ENCODE assay signal across 1 cellular context in genomic region chr5:65928860-65929259, GRCh38.
TF ChIP-seq lines count a peak whose summit lies in the region.

No MANE protein-coding gene starts in this region.

TF ChIP-seq in HepG2, 621 proteins besides CTCF, POLR2A, EP300 and RAD21 (continued from another document):
- no peak for TF ChIP-seq ZBTB39 (CRISPR knock-in tag; IDR thresholded peaks at IDR 0.05)
- TF ChIP-seq NFKB2 (CRISPR knock-in tag; IDR thresholded peaks at IDR 0.05; ENCODE audit: borderline replicate concordance), result no peak
- no peak for TF ChIP-seq HNF1A (IDR thresholded peaks at IDR 0.05; ENCODE audit: low read depth)
- no peak for TF ChIP-seq HNF1A (CRISPR knock-in tag; IDR thresholded peaks at IDR 0.05; ENCODE audit: borderline replicate concordance)
- no peak for TF ChIP-seq ZFY (CRISPR knock-in tag; IDR thresholded peaks at IDR 0.05)
- TF ChIP-seq, protein P1, sequence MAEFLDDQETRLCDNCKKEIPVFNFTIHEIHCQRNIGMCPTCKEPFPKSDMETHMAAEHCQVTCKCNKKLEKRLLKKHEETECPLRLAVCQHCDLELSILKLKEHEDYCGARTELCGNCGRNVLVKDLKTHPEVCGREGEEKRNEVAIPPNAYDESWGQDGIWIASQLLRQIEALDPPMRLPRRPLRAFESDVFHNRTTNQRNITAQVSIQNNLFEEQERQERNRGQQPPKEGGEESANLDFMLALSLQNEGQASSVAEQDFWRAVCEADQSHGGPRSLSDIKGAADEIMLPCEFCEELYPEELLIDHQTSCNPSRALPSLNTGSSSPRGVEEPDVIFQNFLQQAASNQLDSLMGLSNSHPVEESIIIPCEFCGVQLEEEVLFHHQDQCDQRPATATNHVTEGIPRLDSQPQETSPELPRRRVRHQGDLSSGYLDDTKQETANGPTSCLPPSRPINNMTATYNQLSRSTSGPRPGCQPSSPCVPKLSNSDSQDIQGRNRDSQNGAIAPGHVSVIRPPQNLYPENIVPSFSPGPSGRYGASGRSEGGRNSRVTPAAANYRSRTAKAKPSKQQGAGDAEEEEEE (CRISPR knock-in tag; IDR thresholded peaks at IDR 0.05; ENCODE audit: borderline replicate concordance), result no peak
- TF ChIP-seq, protein P2, sequence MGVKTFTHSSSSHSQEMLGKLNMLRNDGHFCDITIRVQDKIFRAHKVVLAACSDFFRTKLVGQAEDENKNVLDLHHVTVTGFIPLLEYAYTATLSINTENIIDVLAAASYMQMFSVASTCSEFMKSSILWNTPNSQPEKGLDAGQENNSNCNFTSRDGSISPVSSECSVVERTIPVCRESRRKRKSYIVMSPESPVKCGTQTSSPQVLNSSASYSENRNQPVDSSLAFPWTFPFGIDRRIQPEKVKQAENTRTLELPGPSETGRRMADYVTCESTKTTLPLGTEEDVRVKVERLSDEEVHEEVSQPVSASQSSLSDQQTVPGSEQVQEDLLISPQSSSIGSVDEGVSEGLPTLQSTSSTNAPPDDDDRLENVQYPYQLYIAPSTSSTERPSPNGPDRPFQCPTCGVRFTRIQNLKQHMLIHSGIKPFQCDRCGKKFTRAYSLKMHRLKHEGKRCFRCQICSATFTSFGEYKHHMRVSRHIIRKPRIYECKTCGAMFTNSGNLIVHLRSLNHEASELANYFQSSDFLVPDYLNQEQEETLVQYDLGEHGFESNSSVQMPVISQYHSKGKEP (CRISPR knock-in tag; IDR thresholded peaks at IDR 0.05), result no peak
- TF ChIP-seq ZNF260 (CRISPR knock-in tag; IDR thresholded peaks at IDR 0.05; ENCODE audit: borderline replicate concordance, low read depth), result no peak
- TF ChIP-seq XBP1 (CRISPR knock-in tag; IDR thresholded peaks at IDR 0.05), result no peak
- TF ChIP-seq CCDC6 (CRISPR knock-in tag; IDR thresholded peaks at IDR 0.05), result no peak
- TF ChIP-seq SMARCE1 (IDR thresholded peaks at IDR 0.05; ENCODE audit: borderline replicate concordance), result no peak
